Comparison of ENCODE assay signal across 13 cellular contexts in the genomic region with DNA sequence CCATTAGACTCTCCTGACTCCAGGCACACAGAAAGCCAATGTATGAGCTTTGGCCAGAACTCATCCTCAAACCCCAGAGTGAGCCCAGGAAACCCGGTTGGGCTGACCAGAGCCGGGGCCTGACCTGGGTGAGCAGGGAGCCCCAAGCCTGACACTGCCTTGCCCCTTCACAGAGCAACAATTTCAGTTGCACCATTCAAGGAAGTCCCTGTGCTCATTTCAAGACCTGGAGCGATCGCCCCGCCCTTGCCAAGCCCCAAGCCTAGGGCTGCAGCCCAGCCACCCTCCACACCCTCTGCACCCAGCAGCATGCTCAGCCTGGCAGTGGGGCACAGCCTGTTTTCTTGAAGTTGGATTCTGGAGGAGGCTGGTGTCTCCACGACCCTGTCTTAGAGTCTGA. TPM values are rescaled to one million over a fixed set of nuclear protein-coding genes. Genes with fewer than 3 reads are reported as not detected.
DNase-seq lines count a peak whose midpoint lies in the region; ATAC-seq, FAIRE-seq and TF ChIP-seq lines count a peak whose summit lies in the region.
"Had no signal": no experiment of that assay in that cellular context is flagged by ENCODE, and none has a peak within 500 bp of the region (broad histone marks: within the 10 kb centered on the region; RNA-seq: fewer than 3 reads in every experiment).

No MANE protein-coding gene starts in this region.

- H3K27ac Mint-ChIP-seq in T-helper 2 cell treated with Interferon-gamma antibody and Interleukin-4, amounts not matched to agents 5 μg/mL and 100 μg/mL, for 36 hours: no peak overlapping the region
- H3K27ac Mint-ChIP-seq: H9 had no signal

- WGBS in esophagus muscularis mucosa: 35% methylated on average over 4 of the region's 6 CpGs

- H3K9me3 ChIP-seq in esophagus muscularis mucosa: no peaks in the 10 kb centered on the region
- H3K9me3 ChIP-seq: adrenal gland had no signal

- H3K36me3 Mint-ChIP-seq in T-helper 2 cell treated with Interferon-gamma antibody and Interleukin-4, amounts not matched to agents 5 μg/mL and 100 μg/mL, for 36 hours (ENCODE audit: low read depth): peaks cover 2% of the 10 kb centered on the region

- no peak for TF ChIP-seq CTCF in esophagus muscularis mucosa (IDR thresholded peaks at IDR 0.05)

- H3K27ac ChIP-seq in esophagus muscularis mucosa (replicated peaks in 1 of 4) (peak overlapping the region; percentile 97 to 99 (median 98)), rectal smooth muscle tissue (ENCODE audit: low read depth, low read length) (peak overlapping the region; percentile 90)
- H3K27ac ChIP-seq: SK-N-MC had no signal

- peak overlapping the region; percentile 73 for H3K4me3 Mint-ChIP-seq in T-helper 2 cell treated with Interferon-gamma antibody and Interleukin-4, amounts not matched to agents 5 μg/mL and 100 μg/mL, for 36 hours

- TF ChIP-seq EP300 in esophagus muscularis mucosa (IDR thresholded peaks at IDR 0.05): no peak

- intact Hi-C loops in esophagus muscularis mucosa (cut with DNase I): loop anchor here (5.0 kb wide), 1 partner anchor 49 kb away; a partner anchor contains a TSS

- peak overlapping the region; percentile 58 for H3K9ac ChIP-seq in rectal smooth muscle tissue (ENCODE audit: low read length)

- H3K27me3 Mint-ChIP-seq in T-helper 2 cell treated with Interferon-gamma antibody and Interleukin-4, amounts not matched to agents 5 μg/mL and 100 μg/mL, for 36 hours (ENCODE audit: low read depth): peaks cover 18% of the 10 kb centered on the region

- FAIRE-seq in urothelium cell line (lab: Jason Lieb, UNC): no peak

- TF ChIP-seq POLR2A in esophagus muscularis mucosa (IDR thresholded peaks at IDR 0.05; ENCODE audit: low read depth): no peak

- H3K9me3 Mint-ChIP-seq in T-helper 2 cell treated with Interferon-gamma antibody and Interleukin-4, amounts not matched to agents 5 μg/mL and 100 μg/mL, for 36 hours: no peaks in the 10 kb centered on the region

- H3K4me1 ChIP-seq in esophagus muscularis mucosa (peaks cover 64 to 75% (median 73%) of the 10 kb centered on the region in 4 donors), rectal smooth muscle tissue (ENCODE audit: control insufficient read depth, insufficient read depth, low read length) (peaks cover 20% of the 10 kb centered on the region)

- H3K27me3 ChIP-seq in H7 (ENCODE audit: control insufficient read depth, insufficient read depth, low read length) (peaks cover 34% of the 10 kb centered on the region), esophagus muscularis mucosa (no peaks in the 10 kb centered on the region), rectal smooth muscle tissue (ENCODE audit: control insufficient read depth, insufficient read depth, low read length) (no peaks in the 10 kb centered on the region)
- H3K27me3 ChIP-seq: adrenal gland had no signal

- H3K4me3 ChIP-seq in H7 (ENCODE audit: insufficient read depth, low read depth, low read length): no peak overlapping the region
- H3K4me3 ChIP-seq in esophagus muscularis mucosa: peak overlapping the region; percentile 70 to 94 (median 92)
- peak overlapping the region; percentile 93 for H3K4me3 ChIP-seq in rectal smooth muscle tissue (ENCODE audit: low read length)
- H3K4me3 ChIP-seq: SK-N-MC had no signal

- DNase-seq in H7 (peak; percentile 44), esophagus muscularis mucosa (ENCODE audit: extremely low spot score) (no peak), urothelium cell line (ENCODE audit: low spot score) (no peak)
- no peak for DNase-seq in T-helper 2 cell treated with Interferon-gamma antibody and Interleukin-4, amounts not matched to agents 5 μg/mL and 100 μg/mL, for 36 hours (ENCODE audit: low spot score)
- DNase-seq in effector CD4-positive, alpha-beta T cell: no peak
- DNase-seq: adrenal gland, H9 had no signal

- H3K36me3 ChIP-seq in H7 (replicated peaks; ENCODE audit: control insufficient read depth, insufficient read depth, low read length) (no peaks in the 10 kb centered on the region), esophagus muscularis mucosa (no peaks in the 10 kb centered on the region), rectal smooth muscle tissue (ENCODE audit: control insufficient read depth, insufficient read depth, low read length) (no peaks in the 10 kb centered on the region)
- H3K36me3 ChIP-seq: adrenal gland had no signal

- H3K4me1 Mint-ChIP-seq in T-helper 2 cell treated with Interferon-gamma antibody and Interleukin-4, amounts not matched to agents 5 μg/mL and 100 μg/mL, for 36 hours (ENCODE audit: low read depth): peaks cover 33% of the 10 kb centered on the region

- ATAC-seq in HG02870 (IDR thresholded peaks at IDR 0.05; ENCODE audit: unreplicated experiment) (no peak), GM21717 (IDR thresholded peaks at IDR 0.05; ENCODE audit: unreplicated experiment) (no peak)

RNA-seq across cellular contexts. Expression of a gene that starts 2.3 kb away (rescaled TPM):
- 26.9 and 47.4 TPM in 2 replicates for total RNA-seq in H7 (2014; rRNA removed; shearing (Covaris generic))
- 100 to 1,000 TPM; 194 to 469 (median 307) TPM for total RNA-seq in esophagus muscularis mucosa

RNA-seq across cellular contexts. Expression of a gene that starts 18.3 kb away (rescaled TPM):
- total RNA-seq in H7 (2014; rRNA removed; shearing (Covaris generic)): 0.45 and 1.9 TPM in 2 replicates
- total RNA-seq in esophagus muscularis mucosa: not detected
- total RNA-seq: adrenal gland, LHCN-M2, liver had no signal
